Comparison of ENCODE assay signal across 13 cellular contexts in genomic region chr11:111851636-111852035, GRCh38. TPM values are rescaled to one million over a fixed set of nuclear protein-coding genes. Genes with fewer than 3 reads are reported as not detected.
DNase-seq lines count a peak whose midpoint lies in the region; ATAC-seq and TF ChIP-seq lines count a peak whose summit lies in the region.
"Had no signal": no experiment of that assay in that cellular context is flagged by ENCODE, and none has a peak within 500 bp of the region (broad histone marks: within the 10 kb centered on the region; RNA-seq: fewer than 3 reads in every experiment).

No MANE protein-coding gene starts in this region.

- H3K4me3 Mint-ChIP-seq in endodermal cell = no peak overlapping the region
- H3K4me3 Mint-ChIP-seq: CD8-positive, alpha-beta memory T cell had no signal

- POLR2A ChIA-PET in OCI-LY7 (lab: Charles Lee) = interaction anchor here (0.5 to 1.4 kb wide), 5 partner anchors 9 to 257 kb away, joined by 3 to 11 read pairs (median 3); no protein-coding TSS in a partner anchor

- H3K36me3 ChIP-seq in OCI-LY7 (ENCODE audit: insufficient read depth, low read length) = peaks cover 38% of the 10 kb centered on the region
- peaks cover 34% of the 10 kb centered on the region for H3K36me3 ChIP-seq in endodermal cell (ENCODE audit: control insufficient read depth, insufficient read depth, low read length)
- peaks cover 17 to 50% (median 26%) of the 10 kb centered on the region in 5 donors for H3K36me3 ChIP-seq in subcutaneous abdominal adipose tissue (ENCODE audit: control insufficient read depth in 5 of 5, insufficient read depth in 5 of 5, low read length in 5 of 5)
- peaks cover 0 to 6% of the 10 kb centered on the region in 2 donors for H3K36me3 ChIP-seq in body of pancreas (replicated peaks in 1 of 2; ENCODE audit: insufficient read depth in 1 of 2, low read depth in 2 of 2)

- H3K9me3 ChIP-seq in OCI-LY7 (ENCODE audit: low read length) (no peaks in the 10 kb centered on the region), endodermal cell (ENCODE audit: control insufficient read depth, low read length) (peaks cover 3% of the 10 kb centered on the region), subcutaneous abdominal adipose tissue (ENCODE audit: control insufficient read depth in 5 of 5, low read length in 5 of 5) (no peaks in the 10 kb centered on the region), body of pancreas (no peaks in the 10 kb centered on the region)

- H3K4me3 ChIP-seq in OCI-LY7 (ENCODE audit: low read depth, low read length, poor library complexity, severe bottlenecking) = no peak overlapping the region
- H3K4me3 ChIP-seq in endodermal cell (ENCODE audit: low read length) = no peak overlapping the region
- no peak overlapping the region for H3K4me3 ChIP-seq in subcutaneous abdominal adipose tissue (ENCODE audit: low read depth in 1 of 5, low read length in 5 of 5)
- H3K4me3 ChIP-seq in body of pancreas = no peak overlapping the region

- H3K4me1 Mint-ChIP-seq in endodermal cell = peaks cover 6% of the 10 kb centered on the region
- H3K4me1 Mint-ChIP-seq: CD8-positive, alpha-beta memory T cell had no signal

- CTCF ChIA-PET in OCI-LY7 (lab: Charles Lee; ENCODE audit: unreplicated experiment) = no interaction called here

- H3K36me3 Mint-ChIP-seq in endodermal cell (ENCODE audit: low read depth) = peaks cover 23% of the 10 kb centered on the region

- H3K4me2 ChIP-seq in OCI-LY7 (ENCODE audit: low read length) = no peak overlapping the region

- no peaks in the 10 kb centered on the region for H4K20me1 ChIP-seq in OCI-LY7 (ENCODE audit: insufficient read depth, low read length)

- H3K9me3 Mint-ChIP-seq in endodermal cell = no peaks in the 10 kb centered on the region
- H3K9me3 Mint-ChIP-seq: CD8-positive, alpha-beta memory T cell had no signal

- no peaks in the 10 kb centered on the region for H3K27me3 Mint-ChIP-seq in endodermal cell (ENCODE audit: insufficient read depth)
- H3K27me3 Mint-ChIP-seq: CD8-positive, alpha-beta memory T cell had no signal

- H3K79me2 ChIP-seq in OCI-LY7 (ENCODE audit: insufficient read depth, low read depth, low read length) = no peaks in the 10 kb centered on the region

- H3K27ac ChIP-seq in OCI-LY7 (ENCODE audit: low read depth, low read length, poor library complexity, severe bottlenecking) (no peak overlapping the region), endodermal cell (ENCODE audit: low read depth, low read length) (no peak overlapping the region), subcutaneous abdominal adipose tissue (ENCODE audit: low read depth, low read length) (peak overlapping the region; percentile 63), body of pancreas (no peak overlapping the region)

- BruUV-seq in OCI-LY7 (replicated peaks; lab: Mats Ljungman, UMichigan) = no TSS peak

- ATAC-seq in body of pancreas (no peak), HG03432 (IDR thresholded peaks at IDR 0.05; ENCODE audit: unreplicated experiment) (no peak)

- H3K9ac ChIP-seq in endodermal cell (ENCODE audit: extremely low read depth, low read length, poor library complexity, severe bottlenecking) (no peak overlapping the region), subcutaneous abdominal adipose tissue (ENCODE audit: low read length in 5 of 5) (peak overlapping the region in 2 of 5 donors; percentile 21 to 62)

- peak; percentile 15 for DNase-seq in SIG-M5 treated with dmso at 0.1 percent for 504 hours (lab: John Stamatoyannopoulos, UW; ENCODE audit: unreplicated experiment)
- no peak for DNase-seq in SIG-M5 (lab: John Stamatoyannopoulos, UW)
- peak; percentile 15 for DNase-seq in OCI-LY7 (ENCODE audit: low spot score)
- no peak for DNase-seq in endodermal cell
- DNase-seq in body of pancreas = no peak
- no peak for DNase-seq in COLO668 (lab: John Stamatoyannopoulos, UW; ENCODE audit: unreplicated experiment)
- DNase-seq: CD8-positive, alpha-beta memory T cell; glutamatergic neuron; occipital lobe; SHP77 treated with DMSO at 0.1 percent for 48 hours; stimulated activated CD8-positive, alpha-beta memory T cell treated with anti-CD3 and anti-CD28 coated beads, Interleukin-4, amount 100 ng/mL, for 48 hours had no signal

- intact Hi-C loops in OCI-LY7 (cut with micrococcal nuclease; ENCODE audit: unreplicated experiment) (no loop called here), body of pancreas (cut with DNase I) (no loop called here)

- no peak overlapping the region for H2AFZ ChIP-seq in OCI-LY7 (ENCODE audit: low read length)

- peak; percentile 74 for TF ChIP-seq CTCF in OCI-LY7 (conservative IDR thresholded peaks at IDR 0.05; ENCODE audit: low read length)
- TF ChIP-seq CTCF in endodermal cell (conservative IDR thresholded peaks at IDR 0.05) = peak; percentile 72
- peak in 1 of 7 experiments; percentile 13 for TF ChIP-seq CTCF in body of pancreas (IDR thresholded peaks at IDR 0.05)

- H3K27me3 ChIP-seq in endodermal cell (ENCODE audit: control insufficient read depth, insufficient read depth, low read length, poor library complexity, severe bottlenecking) (no peaks in the 10 kb centered on the region), subcutaneous abdominal adipose tissue (ENCODE audit: control insufficient read depth in 5 of 5, insufficient read depth in 4 of 5, low read length in 5 of 5) (no peaks in the 10 kb centered on the region), body of pancreas (no peaks in the 10 kb centered on the region)

- no peak for TF ChIP-seq POLR2A in body of pancreas (IDR thresholded peaks at IDR 0.05)

- H3K9me2 ChIP-seq in OCI-LY7 (ENCODE audit: insufficient read depth, low read length) = no peaks in the 10 kb centered on the region

- no peak overlapping the region for H3K27ac Mint-ChIP-seq in endodermal cell

- H3K4me1 ChIP-seq in OCI-LY7 (ENCODE audit: insufficient read depth, low read length, poor library complexity, severe bottlenecking) (no peaks in the 10 kb centered on the region), endodermal cell (ENCODE audit: control insufficient read depth, insufficient read depth, low read length) (peaks cover 2% of the 10 kb centered on the region), subcutaneous abdominal adipose tissue (ENCODE audit: control insufficient read depth in 5 of 5, insufficient read depth in 5 of 5, low read length in 5 of 5) (peaks cover 0 to 20% (median 14%) of the 10 kb centered on the region in 5 donors), body of pancreas (no peaks in the 10 kb centered on the region)

RNA-seq across cellular contexts. Expression of gene ALG9, which starts 19.7 kb away (rescaled TPM):
- 13.8 and 16.8 TPM in 2 replicates for total RNA-seq in OCI-LY7 (2014; rRNA removed; shearing (Covaris generic))
- total RNA-seq in OCI-LY7 (2022) (21.6 and 23.0 TPM in 2 replicates), endodermal cell (10 to 100 TPM; 25.3 to 26.6 TPM), body of pancreas (10 to 100 TPM; 25.9 to 60.3 TPM)
- polyA plus RNA-seq in endodermal cell (2013, experiment 1 of 2) = 55.6 TPM
- 49.6 TPM for polyA plus RNA-seq in endodermal cell (2013, experiment 2 of 2)

RNA-seq across cellular contexts. Expression of gene FDXACB1, which starts 27.3 kb away (rescaled TPM):
- total RNA-seq in OCI-LY7 (2014; rRNA removed; shearing (Covaris generic)) = 4.2 and 6.2 TPM in 2 replicates
- total RNA-seq in OCI-LY7 (2022) = 5.3 and 5.8 TPM in 2 replicates
- total RNA-seq in endodermal cell = 1 to 10 TPM; 1.7 to 2.7 TPM
- polyA plus RNA-seq in endodermal cell (2013, experiment 1 of 2) = 3.3 TPM
- 3.4 TPM for polyA plus RNA-seq in endodermal cell (2013, experiment 2 of 2)
- 1 to 10 TPM in 1 of 2 donors, not detected in 1; 2.1 TPM for total RNA-seq in body of pancreas

RNA-seq across cellular contexts. Expression of gene CFAP68, which starts 27.7 kb away (rescaled TPM):
- total RNA-seq in OCI-LY7 (2014; rRNA removed; shearing (Covaris generic)) = 14.8 and 17.3 TPM in 2 replicates
- total RNA-seq in OCI-LY7 (2022) (18.8 and 22.4 TPM in 2 replicates), endodermal cell (10 to 100 TPM; 11.6 to 12.7 TPM), body of pancreas (10 to 100 TPM in 1 of 2 donors, 1 to 10 TPM in 1; 7.8 to 31.6 TPM)
- 38.3 TPM for polyA plus RNA-seq in endodermal cell (2013, experiment 1 of 2)
- 30.1 TPM for polyA plus RNA-seq in endodermal cell (2013, experiment 2 of 2)

RNA-seq across cellular contexts. Expression of gene CRYAB, which starts 59.9 kb away (rescaled TPM):
- total RNA-seq in OCI-LY7 (2014; rRNA removed; shearing (Covaris generic)) = not detected in 2 replicates
- total RNA-seq in OCI-LY7 (2022) = not detected in 2 replicates
- 1 to 10 TPM in 1 of 2 donors, under 1 TPM in 1; 0.84 to 4.4 TPM for total RNA-seq in endodermal cell
- polyA plus RNA-seq in endodermal cell (2013, experiment 1 of 2) = 1.4 TPM
- polyA plus RNA-seq in endodermal cell (2013, experiment 2 of 2) = 1.3 TPM
- total RNA-seq in body of pancreas = 10 to 100 TPM; 10.4 to 61.0 TPM
- total RNA-seq: CD8-positive, alpha-beta memory T cell had no signal
- polyA plus RNA-seq: CD8-positive, alpha-beta memory T cell had no signal

Comparison
In these comparisons a context has a peak if more than half of its experiments do, and no peak if none do; other contexts are left out.
1. DNase-seq: peak in SIG-M5 treated with dmso at 0.1 percent for 504 hours (single experiment) and OCI-LY7 (single experiment); none in SIG-M5 (single experiment), endodermal cell (single experiment), body of pancreas (0 of 4) and COLO668 (single experiment).